Comparison of ENCODE assay signal across 10 cellular contexts in genomic region chr11:616320-617220, GRCh38. TPM values are rescaled to one million over a fixed set of nuclear protein-coding genes. Genes with fewer than 3 reads are reported as not detected.
DNase-seq lines count a peak whose midpoint lies in the region; ATAC-seq and TF ChIP-seq lines count a peak whose summit lies in the region.
"Had no signal": no experiment of that assay in that cellular context is flagged by ENCODE, and none has a peak within 500 bp of the region (broad histone marks: within the 10 kb centered on the region; RNA-seq: fewer than 3 reads in every experiment).

No MANE protein-coding gene starts in this region.

- TF ChIP-seq CTCF in left lung (IDR thresholded peaks at IDR 0.05) (no peak), thoracic aorta (IDR thresholded peaks at IDR 0.05) (no peak)

- peak overlapping the region; percentile 89 for H3K27ac Mint-ChIP-seq in activated CD4-positive, alpha-beta T cell treated with anti-CD3 and anti-CD28 coated beads, Interleukin-2, amount 10 ng/mL, durations not matched to agents 24 days and 14 days
- no peak overlapping the region for H3K27ac Mint-ChIP-seq in activated naive CD8-positive, alpha-beta T cell

- peaks cover 19% of the 10 kb centered on the region for H3K36me3 Mint-ChIP-seq in activated CD4-positive, alpha-beta T cell treated with anti-CD3 and anti-CD28 coated beads, Interleukin-2, amount 10 ng/mL, durations not matched to agents 24 days and 14 days (ENCODE audit: low read depth)
- H3K36me3 Mint-ChIP-seq in activated naive CD8-positive, alpha-beta T cell, result no peaks in the 10 kb centered on the region

- peaks cover 0 to 37% of the 10 kb centered on the region in 2 donors for H3K36me3 ChIP-seq in left lung
- H3K36me3 ChIP-seq in thoracic aorta, result peaks cover 16% of the 10 kb centered on the region

- H3K9me3 ChIP-seq in left lung, result no peaks in the 10 kb centered on the region
- no peaks in the 10 kb centered on the region for H3K9me3 ChIP-seq in thoracic aorta

- H3K4me3 ChIP-seq in left lung (peak overlapping the region; percentile 58 to 92), thoracic aorta (peak overlapping the region; percentile 98)

- H3K27me3 Mint-ChIP-seq in activated CD4-positive, alpha-beta T cell treated with anti-CD3 and anti-CD28 coated beads, Interleukin-2, amount 10 ng/mL, durations not matched to agents 24 days and 14 days, result no peaks in the 10 kb centered on the region
- H3K27me3 Mint-ChIP-seq in activated naive CD8-positive, alpha-beta T cell, result no peaks in the 10 kb centered on the region

- H3K27me3 ChIP-seq in left lung (no peaks in the 10 kb centered on the region), thoracic aorta (replicated peaks; ENCODE audit: insufficient read depth) (no peaks in the 10 kb centered on the region)

- H3K4me1 Mint-ChIP-seq in activated CD4-positive, alpha-beta T cell treated with anti-CD3 and anti-CD28 coated beads, Interleukin-2, amount 10 ng/mL, durations not matched to agents 24 days and 14 days, result peaks cover 20% of the 10 kb centered on the region
- H3K4me1 Mint-ChIP-seq in activated naive CD8-positive, alpha-beta T cell (ENCODE audit: low read depth), result peaks cover 11% of the 10 kb centered on the region

- H3K27ac ChIP-seq in left lung (peak overlapping the region; percentile 88 to 97), thoracic aorta (peak overlapping the region; percentile 96 to 97)

- peak overlapping the region; percentile 89 for H3K4me3 Mint-ChIP-seq in activated CD4-positive, alpha-beta T cell treated with anti-CD3 and anti-CD28 coated beads, Interleukin-2, amount 10 ng/mL, durations not matched to agents 24 days and 14 days
- H3K4me3 Mint-ChIP-seq in activated naive CD8-positive, alpha-beta T cell, result peak overlapping the region; percentile 87

- H3K9me3 Mint-ChIP-seq in activated CD4-positive, alpha-beta T cell treated with anti-CD3 and anti-CD28 coated beads, Interleukin-2, amount 10 ng/mL, durations not matched to agents 24 days and 14 days, result no peaks in the 10 kb centered on the region
- no peaks in the 10 kb centered on the region for H3K9me3 Mint-ChIP-seq in activated naive CD8-positive, alpha-beta T cell (ENCODE audit: low read depth)

- peaks cover 14 to 54% of the 10 kb centered on the region in 2 donors for H3K4me1 ChIP-seq in left lung
- H3K4me1 ChIP-seq in thoracic aorta (ENCODE audit: control insufficient read depth in 1 of 2, low read depth in 2 of 2), result peaks cover 14 to 22% of the 10 kb centered on the region in 2 donors

- ATAC-seq in left lung (no peak), thoracic aorta (ENCODE audit: insufficient number of reproducible peaks, low FRiP score, low read depth) (no peak), sciatic nerve (no peak)

- DNase-seq in activated CD4-positive, alpha-beta T cell treated with anti-CD3 and anti-CD28 coated beads, Interleukin-2, amount 10 ng/mL, durations not matched to agents 24 days and 14 days, result peak; percentile 60
- no peak for DNase-seq in activated CD4-positive, alpha-beta T cell treated with anti-CD3 and anti-CD28 coated beads, Interleukin-2, amount 50 U/mL, for 4 hours
- DNase-seq in left lung (peak; percentile 58 to 84), thoracic aorta (ENCODE audit: low spot score) (no peak), DMS53 treated with DMSO at 0.1 percent for 48 hours (lab: John Stamatoyannopoulos, UW; ENCODE audit: unreplicated experiment) (no peak), A172 (ENCODE audit: low spot score) (no peak), sciatic nerve (ENCODE audit: low spot score) (no peak)
- DNase-seq: NCI-H446 had no signal

- intact Hi-C loops in activated CD4-positive, alpha-beta T cell treated with anti-CD3 and anti-CD28 coated beads, Interleukin-2, amount 10 ng/mL, durations not matched to agents 24 days and 14 days (cut with micrococcal nuclease), result loop anchor here (5.0 kb wide), 1 partner anchor 39 kb away; the partner anchor contains the start of gene PHRF1
- intact Hi-C loops in left lung (cut with DNase I) (no loop called here), sciatic nerve (cut with DNase I) (no loop called here)

RNA-seq across cellular contexts. Expression of gene IRF7, which starts 0.8 kb away (rescaled TPM):
- total RNA-seq in activated CD4-positive, alpha-beta T cell treated with anti-CD3 and anti-CD28 coated beads, Interleukin-2, amount 10 ng/mL, durations not matched to agents 24 days and 14 days, result 42.8 and 45.3 TPM in 2 replicates
- total RNA-seq in left lung (10 to 100 TPM; 38.8 to 50.4 TPM), thoracic aorta (10 to 100 TPM; 33.8 to 45.4 TPM), sciatic nerve (19.6 TPM)
- total RNA-seq in A172 (2014; rRNA removed; shearing (Covaris generic)), result 6.4 and 12.0 TPM in 2 replicates

RNA-seq across cellular contexts. Expression of gene CDHR5, which starts 8.2 kb away (rescaled TPM):
- total RNA-seq in activated CD4-positive, alpha-beta T cell treated with anti-CD3 and anti-CD28 coated beads, Interleukin-2, amount 10 ng/mL, durations not matched to agents 24 days and 14 days, result not detected in 2 replicates
- total RNA-seq in left lung (not detected), thoracic aorta (not detected), sciatic nerve (not detected)
- total RNA-seq in A172 (2014; rRNA removed; shearing (Covaris generic)), result not detected in 2 replicates

RNA-seq across cellular contexts. Expression of gene SCT, which starts 10.4 kb away (rescaled TPM):
- total RNA-seq in activated CD4-positive, alpha-beta T cell treated with anti-CD3 and anti-CD28 coated beads, Interleukin-2, amount 10 ng/mL, durations not matched to agents 24 days and 14 days, result not detected in 2 replicates
- total RNA-seq in left lung (not detected), thoracic aorta (not detected), sciatic nerve (not detected)
- total RNA-seq in A172 (2014; rRNA removed; shearing (Covaris generic)), result not detected in 2 replicates
- total RNA-seq: posterior vena cava had no signal

RNA-seq across cellular contexts. Expression of gene DRD4, which starts 20.5 kb away (rescaled TPM):
- total RNA-seq in activated CD4-positive, alpha-beta T cell treated with anti-CD3 and anti-CD28 coated beads, Interleukin-2, amount 10 ng/mL, durations not matched to agents 24 days and 14 days, result 0.14 and 0.28 TPM in 2 replicates
- total RNA-seq in left lung, result under 1 TPM; 0.29 to 0.52 TPM
- total RNA-seq in thoracic aorta, result under 1 TPM in 1 of 2 donors, not detected in 1; 0.27 TPM
- not detected in 2 replicates for total RNA-seq in A172 (2014; rRNA removed; shearing (Covaris generic))
- total RNA-seq in sciatic nerve, result 4.1 TPM

RNA-seq across cellular contexts. Expression of gene PHRF1, which starts 40.3 kb away (rescaled TPM):
- total RNA-seq in activated CD4-positive, alpha-beta T cell treated with anti-CD3 and anti-CD28 coated beads, Interleukin-2, amount 10 ng/mL, durations not matched to agents 24 days and 14 days, result 54.8 and 57.4 TPM in 2 replicates
- total RNA-seq in left lung (10 to 100 TPM; 23.9 to 32.7 TPM), thoracic aorta (10 to 100 TPM; 31.3 to 39.6 TPM), sciatic nerve (33.5 TPM)
- 12.8 and 14.9 TPM in 2 replicates for total RNA-seq in A172 (2014; rRNA removed; shearing (Covaris generic))

Comparison
In these comparisons a context has a peak if more than half of its experiments do, and no peak if none do; other contexts are left out.
1. DNase-seq: peak in activated CD4-positive, alpha-beta T cell treated with anti-CD3 and anti-CD28 coated beads, Interleukin-2, amount 10 ng/mL, durations not matched to agents 24 days and 14 days (single experiment) and left lung (2 of 2); none in activated CD4-positive, alpha-beta T cell treated with anti-CD3 and anti-CD28 coated beads, Interleukin-2, amount 50 U/mL, for 4 hours (0 of 2), thoracic aorta (single experiment), DMS53 treated with DMSO at 0.1 percent for 48 hours (single experiment), A172 (single experiment) and sciatic nerve (single experiment).